ENCODE assay signal across 16 cellular contexts in genomic region chr3:18679226-18679625, GRCh38.
A peak's percentile ranks its signal among the peaks of the same experiment; 100 is the strongest.
DNase-seq lines count a peak whose midpoint lies in the region; ATAC-seq and TF ChIP-seq lines count a peak whose summit lies in the region.
"Had no signal": no experiment of that assay in that cellular context is flagged by ENCODE, and none has a peak within 500 bp of the region (broad histone marks: within the 10 kb centered on the region; RNA-seq: fewer than 3 reads in every experiment).

No MANE protein-coding gene starts in this region.

- peaks cover 2% of the 10 kb centered on the region for H3K36me3 Mint-ChIP-seq in activated naive CD4-positive, alpha-beta T cell treated with anti-CD3 and anti-CD28 coated beads, Interleukin-2, amount 50 U/mL, for 24 hours

- no peaks in the 10 kb centered on the region for H3K4me1 ChIP-seq in BE2C
- H3K4me1 ChIP-seq: tibial nerve had no signal

- H3K4me3 ChIP-seq in BE2C (ENCODE audit: low read depth, low read length): no peak overlapping the region
- H3K4me3 ChIP-seq: BLaER1 treated with 17β-estradiol and CSF1 and Interleukin-3, amounts not matched to agents 10 nM and 100 nM; cardiac muscle cell; tibial nerve had no signal

- no peaks in the 10 kb centered on the region for H3K36me3 ChIP-seq in BE2C
- H3K36me3 ChIP-seq: cardiac muscle cell, neutrophil, tibial nerve had no signal

- H3K4me3 Mint-ChIP-seq in activated naive CD4-positive, alpha-beta T cell treated with anti-CD3 and anti-CD28 coated beads, Interleukin-2, amount 50 U/mL, for 24 hours: peak overlapping the region; percentile 54

- H3K4me1 Mint-ChIP-seq in activated naive CD4-positive, alpha-beta T cell treated with anti-CD3 and anti-CD28 coated beads, Interleukin-2, amount 50 U/mL, for 24 hours: peaks cover 74% of the 10 kb centered on the region

- H3K27ac Mint-ChIP-seq in activated naive CD4-positive, alpha-beta T cell treated with anti-CD3 and anti-CD28 coated beads, Interleukin-2, amount 50 U/mL, for 24 hours: peak overlapping the region; percentile 69

- TF ChIP-seq CTCF in BE2C (IDR thresholded peaks at IDR 0.05; ENCODE audit: low read depth, low read length): no peak

- no peaks in the 10 kb centered on the region for H3K27me3 ChIP-seq in BE2C
- H3K27me3 ChIP-seq: BLaER1 treated with 17β-estradiol and CSF1 and Interleukin-3, amounts not matched to agents 10 nM and 100 nM; cardiac muscle cell; neutrophil; tibial nerve had no signal

- no peaks in the 10 kb centered on the region for H3K27me3 Mint-ChIP-seq in activated naive CD4-positive, alpha-beta T cell treated with anti-CD3 and anti-CD28 coated beads, Interleukin-2, amount 50 U/mL, for 24 hours

- no peaks in the 10 kb centered on the region for H3K9me3 ChIP-seq in BE2C
- H3K9me3 ChIP-seq: neutrophil had no signal

- peaks cover 11% of the 10 kb centered on the region for H3K9me3 Mint-ChIP-seq in activated naive CD4-positive, alpha-beta T cell treated with anti-CD3 and anti-CD28 coated beads, Interleukin-2, amount 50 U/mL, for 24 hours

- DNase-seq in activated CD4-positive, CD25-positive, alpha-beta regulatory T cell (lab: John Stamatoyannopoulos, UW): no peak
- peak in 3 of 5 donors; percentile 1 to 92 (median 4) for DNase-seq in T-helper 1 cell
- peak; percentile 21 to 37 for DNase-seq in stimulated activated CD4-positive, alpha-beta T cell treated with anti-CD3 and anti-CD28 coated beads, Interleukin-2, amount 100 ng/mL, for 24 hours
- no peak for DNase-seq in BE2C
- DNase-seq in AG20443 (ENCODE audit: low spot score): no peak
- DNase-seq in DMS153 (lab: John Stamatoyannopoulos, UW): no peak
- DNase-seq: hippocampal formation; NCI-H146; NCI-H345; NK-92 treated with Interleukin-12 subunit alpha and Interleukin-12 subunit beta, amount 100 ng/mL, for 24 hours had no signal

- ATAC-seq in activated CD4-positive, CD25-positive, alpha-beta regulatory T cell treated with anti-CD3 and anti-CD28 coated beads, Interleukin-2, amount 50 U/mL, for 24 hours: peak; percentile 83 to 89

Comparison
In these comparisons a context has a peak if more than half of its experiments do, and no peak if none do; other contexts are left out.
1. DNase-seq: peak in T-helper 1 cell (3 of 5) and stimulated activated CD4-positive, alpha-beta T cell treated with anti-CD3 and anti-CD28 coated beads, Interleukin-2, amount 100 ng/mL, for 24 hours (2 of 2); none in activated CD4-positive, CD25-positive, alpha-beta regulatory T cell (0 of 4), BE2C (single experiment), AG20443 (single experiment) and DMS153 (single experiment).